ENCODE assay signal across 20 cellular contexts in genomic region chr5:107555425-107556090, GRCh38.
DNase-seq lines count a peak whose midpoint lies in the region; ATAC-seq and TF ChIP-seq lines count a peak whose summit lies in the region.
"Had no signal": no experiment of that assay in that cellular context is flagged by ENCODE, and none has a peak within 500 bp of the region (broad histone marks: within the 10 kb centered on the region; RNA-seq: fewer than 3 reads in every experiment).

No MANE protein-coding gene starts in this region.

- no peak overlapping the region for H3K27ac ChIP-seq in prostate gland
- H3K27ac ChIP-seq: brain microvascular endothelial cell, HL-60, neutrophil, upper lobe of right lung had no signal

- 79% methylated on average over 4 of the region's 4 CpGs for WGBS in prostate gland

- POLR2A ChIA-PET in AG04449 (lab: Yijun Ruan, JAX): interaction anchor here (0.5 kb wide), 1 partner anchor 177 kb away, joined by 3 read pairs; no protein-coding TSS in a partner anchor

- H3K36me3 ChIP-seq in prostate gland: no peaks in the 10 kb centered on the region
- H3K36me3 ChIP-seq: brain microvascular endothelial cell, neutrophil, upper lobe of right lung had no signal

- H3K9me3 ChIP-seq in prostate gland: no peaks in the 10 kb centered on the region
- H3K9me3 ChIP-seq: neutrophil, upper lobe of right lung had no signal

- no peaks in the 10 kb centered on the region for H3K4me1 ChIP-seq in prostate gland (replicated peaks)
- H3K4me1 ChIP-seq: upper lobe of right lung had no signal

- intact Hi-C loops in prostate gland (cut with DNase I): no loop called here

- DNase-seq in AG04449 (ENCODE audit: low read depth, low spot score) (peak; percentile 59), HS-5 (ENCODE audit: low read depth) (peak; percentile 75), SW 1271 (lab: John Stamatoyannopoulos, UW) (peak; percentile 12 to 54), kidney tubule cell (ENCODE audit: low spot score) (peak; percentile 64), GM10266 (ENCODE audit: extremely low spot score) (no peak), prostate gland (ENCODE audit: low spot score) (no peak)
- DNase-seq in activated CD4-positive, alpha-beta T cell treated with anti-CD3 and anti-CD28 coated beads, Interleukin-2, amount 50 U/mL, for 4 hours: no peak
- DNase-seq: activated T-cell treated with anti-CD3 and anti-CD28 coated beads, Interleukin-2, amount 50 U/mL, for 4 hours; brain microvascular endothelial cell; KG1; NCI-H1105; T-cell; upper lobe of right lung had no signal

- no peaks in the 10 kb centered on the region for H3K27me3 ChIP-seq in prostate gland (replicated peaks; ENCODE audit: insufficient read depth)
- H3K27me3 ChIP-seq: brain microvascular endothelial cell, neutrophil, upper lobe of right lung had no signal

- TF ChIP-seq CTCF in AG04449 (IDR thresholded peaks at IDR 0.05; ENCODE audit: insufficient read depth, low read length, missing control alignments) (no peak), GM10266 (IDR thresholded peaks at IDR 0.05; ENCODE audit: control insufficient read depth, insufficient read depth, low read depth, missing control alignments) (no peak), prostate gland (IDR thresholded peaks at IDR 0.05) (no peak)

- no peak overlapping the region for H3K4me3 ChIP-seq in AG04449 (ENCODE audit: low read depth, low read length)
- H3K4me3 ChIP-seq in prostate gland: no peak overlapping the region
- H3K4me3 ChIP-seq: upper lobe of right lung had no signal

- CTCF ChIA-PET in AG04449 (lab: Yijun Ruan, JAX): interaction anchor here (2.2 to 4.3 kb wide), 2 partner anchors 10 to 17 kb away, joined by 7 to 41 read pairs; no protein-coding TSS in a partner anchor

- TF ChIP-seq POLR2A in prostate gland (IDR thresholded peaks at IDR 0.05): no peak

- ATAC-seq in HG03565 (IDR thresholded peaks at IDR 0.05; ENCODE audit: unreplicated experiment): no peak
- ATAC-seq: activated naive CD4-positive, alpha-beta T cell treated with anti-CD3 and anti-CD28 coated beads, Interleukin-2, amount 50 U/mL, for 72 hours; activated T-cell treated with anti-CD3 and anti-CD28 coated beads, Interleukin-2, amount 50 U/mL, for 4 hours; HCT116; left lobe of liver; sciatic nerve; T-cell; upper lobe of right lung had no signal

Comparison
In these comparisons a context has a peak if more than half of its experiments do, and no peak if none do; other contexts are left out.
1. DNase-seq: peak in AG04449 (single experiment), HS-5 (single experiment), SW 1271 (2 of 2) and kidney tubule cell (single experiment); none in activated CD4-positive, alpha-beta T cell treated with anti-CD3 and anti-CD28 coated beads, Interleukin-2, amount 50 U/mL, for 4 hours (0 of 2), GM10266 (single experiment) and prostate gland (single experiment).